18 cellular contexts compared by ENCODE assay signal in genomic region chr3:172068977-172069376, GRCh38. TPM values are rescaled to one million over a fixed set of nuclear protein-coding genes. Genes with fewer than 3 reads are reported as not detected.
A peak's percentile ranks its signal among the peaks of the same experiment; 100 is the strongest.
DNase-seq lines count a peak whose midpoint lies in the region; ATAC-seq and TF ChIP-seq lines count a peak whose summit lies in the region.
"Had no signal": no experiment of that assay in that cellular context is flagged by ENCODE, and none has a peak within 500 bp of the region (broad histone marks: within the 10 kb centered on the region; RNA-seq: fewer than 3 reads in every experiment).

No MANE protein-coding gene starts in this region.

- TF ChIP-seq CTCF in GM23338 (conservative IDR thresholded peaks at IDR 0.05; ENCODE audit: low read depth in 2 of 2), result no peak
- no peak for TF ChIP-seq CTCF in WTC11 (IDR thresholded peaks at IDR 0.05)
- no peak for TF ChIP-seq CTCF in progenitor cell of endocrine pancreas (IDR thresholded peaks at IDR 0.05; ENCODE audit: unreplicated experiment)

- H3K36me3 ChIP-seq in GM23338 (ENCODE audit: insufficient read depth) (no peaks in the 10 kb centered on the region), mesenchymal stem cell (ENCODE audit: control insufficient read depth in 1 of 2, insufficient read depth in 2 of 2, low read depth in 1 of 2, low read length in 2 of 2) (peaks cover 5 to 41% of the 10 kb centered on the region in 2 experiments)
- H3K36me3 ChIP-seq: BE2C had no signal

- 66% methylated on average over 3 of the region's 4 CpGs for WGBS in mesenchymal stem cell

- H3K27me3 Mint-ChIP-seq in GM23338 (ENCODE audit: insufficient read depth, low read depth, poor library complexity) (peaks cover 3% of the 10 kb centered on the region), WTC11 (ENCODE audit: low read depth) (no peaks in the 10 kb centered on the region), progenitor cell of endocrine pancreas (no peaks in the 10 kb centered on the region)

- H3K79me2 ChIP-seq in GM23338 (replicated peaks; ENCODE audit: insufficient read depth), result peaks cover 100% of the 10 kb centered on the region

- no peak overlapping the region for H4K8ac ChIP-seq in mesenchymal stem cell (ENCODE audit: low read length)

- H3K4ac ChIP-seq in mesenchymal stem cell (ENCODE audit: low read depth in 1 of 2, low read length in 2 of 2), result no peak overlapping the region

- H3K79me1 ChIP-seq in mesenchymal stem cell (replicated peaks; ENCODE audit: low read length, poor library complexity, severe bottlenecking), result no peaks in the 10 kb centered on the region

- H3K4me2 ChIP-seq in GM23338 (peak overlapping the region; percentile 28; the same call in 1 of the 2 replicates), mesenchymal stem cell (ENCODE audit: low read length, poor library complexity, severe bottlenecking) (no peak overlapping the region)

- H3F3A ChIP-seq in GM23338 (replicated peaks; ENCODE audit: low read depth), result no peaks in the 10 kb centered on the region

- no peak overlapping the region for H2BK12ac ChIP-seq in mesenchymal stem cell (ENCODE audit: low read length in 2 of 2)

- DNase-seq in GM23338 (ENCODE audit: low spot score) (no peak), WTC11 (ENCODE audit: low spot score) (no peak), mesenchymal stem cell (no peak), progenitor cell of endocrine pancreas (ENCODE audit: low spot score, unreplicated experiment) (no peak), activated gamma-delta T cell (lab: John Stamatoyannopoulos, UW) (no peak)
- DNase-seq: BE2C; CD8-positive, alpha-beta memory T cell; DMS 273 treated with DMSO at 0.1 percent for 48 hours; MV-4-11; NCI-H1436; NCI-H2227 treated with DMSO at 0.1 percent for 48 hours; NCI-H526; PC-3 had no signal

- CTCF ChIA-PET in WTC11 (lab: Charles Lee), result no interaction called here

- H3K4me1 ChIP-seq in GM23338 (ENCODE audit: insufficient read depth), result peaks cover 60% of the 10 kb centered on the region
- H3K4me1 ChIP-seq in mesenchymal stem cell (ENCODE audit: control insufficient read depth, insufficient read depth, low read depth, low read length), result peaks cover 13% of the 10 kb centered on the region

- H3K27ac ChIP-seq in GM23338 (ENCODE audit: low read depth), result peak overlapping the region; percentile 12; the same call in 1 of the 2 replicates
- no peak overlapping the region for H3K27ac ChIP-seq in mesenchymal stem cell (ENCODE audit: low read length, poor library complexity, severe bottlenecking)
- H3K27ac ChIP-seq: SK-N-MC had no signal

- no peak overlapping the region for H2AFZ ChIP-seq in GM23338
- H2AFZ ChIP-seq in mesenchymal stem cell (ENCODE audit: low read depth, low read length), result no peak overlapping the region

- peak overlapping the region; percentile 1 for H3K9ac ChIP-seq in mesenchymal stem cell (ENCODE audit: low read length)

- H3K4me3 ChIP-seq in GM23338, result no peak overlapping the region
- H3K4me3 ChIP-seq in mesenchymal stem cell (ENCODE audit: insufficient read depth in 1 of 2, low read depth in 1 of 2, low read length in 2 of 2), result no peak overlapping the region
- H3K4me3 ChIP-seq: SK-N-MC had no signal

- no peaks in the 10 kb centered on the region for H3K9me3 ChIP-seq in mesenchymal stem cell (ENCODE audit: control insufficient read depth, low read length)
- H3K9me3 ChIP-seq: BE2C had no signal

- H3K27ac Mint-ChIP-seq in GM23338, result no peak overlapping the region; the same call in 1 of the 2 replicates
- H3K27ac Mint-ChIP-seq in WTC11, result peak overlapping the region; percentile 89
- peak overlapping the region; percentile 34 for H3K27ac Mint-ChIP-seq in progenitor cell of endocrine pancreas
- H3K27ac Mint-ChIP-seq: IgD-negative memory B cell had no signal

- no peak overlapping the region for H2BK15ac ChIP-seq in mesenchymal stem cell (ENCODE audit: low read depth, poor library complexity, severe bottlenecking)

- H3K14ac ChIP-seq in mesenchymal stem cell (ENCODE audit: low read length in 2 of 2), result no peak overlapping the region

- no peak overlapping the region for H3K23ac ChIP-seq in mesenchymal stem cell (ENCODE audit: low read length in 2 of 2)

- no peak overlapping the region for H2BK5ac ChIP-seq in mesenchymal stem cell (ENCODE audit: low read depth, low read length, poor library complexity, severe bottlenecking)

- H3K36me3 Mint-ChIP-seq in GM23338 (ENCODE audit: low read depth), result peaks cover 8% of the 10 kb centered on the region; the same call in 2 of the 3 replicates
- peaks cover 7% of the 10 kb centered on the region for H3K36me3 Mint-ChIP-seq in WTC11
- H3K36me3 Mint-ChIP-seq in progenitor cell of endocrine pancreas (ENCODE audit: insufficient read depth), result peaks cover 7% of the 10 kb centered on the region

- no peak overlapping the region for H3K18ac ChIP-seq in mesenchymal stem cell (ENCODE audit: low read depth in 1 of 2, low read length in 2 of 2)

- H3K4me3 Mint-ChIP-seq in GM23338, result no peak overlapping the region
- H3K4me3 Mint-ChIP-seq in WTC11, result no peak overlapping the region
- H3K4me3 Mint-ChIP-seq in progenitor cell of endocrine pancreas (ENCODE audit: low read depth), result no peak overlapping the region
- H3K4me3 Mint-ChIP-seq: CD8-positive, alpha-beta memory T cell; IgD-negative memory B cell had no signal

- no peak overlapping the region for H2BK120ac ChIP-seq in mesenchymal stem cell (ENCODE audit: low read depth, low read length)

- no peaks in the 10 kb centered on the region for H3K27me3 ChIP-seq in GM23338 (ENCODE audit: insufficient read depth)
- no peaks in the 10 kb centered on the region for H3K27me3 ChIP-seq in mesenchymal stem cell (ENCODE audit: control insufficient read depth in 1 of 2, insufficient read depth in 1 of 2, low read length in 2 of 2)
- H3K27me3 ChIP-seq: BE2C had no signal

- no peak for ATAC-seq in GM23338
- ATAC-seq in WTC11, result no peak
- no peak for ATAC-seq in GM21390 (IDR thresholded peaks at IDR 0.05; ENCODE audit: unreplicated experiment)
- ATAC-seq in HG03469 (IDR thresholded peaks at IDR 0.05; ENCODE audit: unreplicated experiment), result no peak
- ATAC-seq in HG03025 (IDR thresholded peaks at IDR 0.05; ENCODE audit: low FRiP score, unreplicated experiment), result no peak
- ATAC-seq: PC-3 had no signal

- peaks cover 22% of the 10 kb centered on the region for H4K20me1 ChIP-seq in GM23338 (replicated peaks; ENCODE audit: insufficient read depth)

- no peak overlapping the region for H2AK5ac ChIP-seq in mesenchymal stem cell (ENCODE audit: low read length, severe bottlenecking)

- H3K9me2 ChIP-seq in GM23338 (ENCODE audit: insufficient read depth), result no peaks in the 10 kb centered on the region

- POLR2A ChIA-PET in WTC11 (lab: Charles Lee), result no interaction called here

- no peak overlapping the region for H4K91ac ChIP-seq in mesenchymal stem cell (ENCODE audit: low read length)

- H3K9me3 Mint-ChIP-seq in GM23338 (peaks cover 2% of the 10 kb centered on the region; the same call in 1 of the 3 replicates), WTC11 (peaks cover under 1% of the 10 kb centered on the region), progenitor cell of endocrine pancreas (ENCODE audit: low read depth) (no peaks in the 10 kb centered on the region)

- H3K4me1 Mint-ChIP-seq in GM23338 (peaks cover 71% of the 10 kb centered on the region), WTC11 (peaks cover 78% of the 10 kb centered on the region), progenitor cell of endocrine pancreas (ENCODE audit: low read depth) (peaks cover 64% of the 10 kb centered on the region)

TF ChIP-seq in GM23338, 12 proteins besides CTCF, POLR2A, EP300 and RAD21 (continues in another document):
- no peak for TF ChIP-seq EZH2phosphoT487 (IDR thresholded peaks at IDR 0.05; ENCODE audit: unreplicated experiment)
- TF ChIP-seq, protein P1, sequence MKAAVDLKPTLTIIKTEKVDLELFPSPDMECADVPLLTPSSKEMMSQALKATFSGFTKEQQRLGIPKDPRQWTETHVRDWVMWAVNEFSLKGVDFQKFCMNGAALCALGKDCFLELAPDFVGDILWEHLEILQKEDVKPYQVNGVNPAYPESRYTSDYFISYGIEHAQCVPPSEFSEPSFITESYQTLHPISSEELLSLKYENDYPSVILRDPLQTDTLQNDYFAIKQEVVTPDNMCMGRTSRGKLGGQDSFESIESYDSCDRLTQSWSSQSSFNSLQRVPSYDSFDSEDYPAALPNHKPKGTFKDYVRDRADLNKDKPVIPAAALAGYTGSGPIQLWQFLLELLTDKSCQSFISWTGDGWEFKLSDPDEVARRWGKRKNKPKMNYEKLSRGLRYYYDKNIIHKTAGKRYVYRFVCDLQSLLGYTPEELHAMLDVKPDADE (IDR thresholded peaks at IDR 0.05), result no peak
- no peak for TF ChIP-seq POLR2AphosphoS5 (IDR thresholded peaks at IDR 0.05; ENCODE audit: low read depth)
- no peak for TF ChIP-seq CREB1 (CRISPR knock-in tag; IDR thresholded peaks at IDR 0.05; ENCODE audit: low read depth)

TF ChIP-seq in WTC11, 78 proteins besides CTCF, POLR2A, EP300 and RAD21:
- no peak for TF ChIP-seq ATF1 (CRISPR knock-in tag; IDR thresholded peaks at IDR 0.05)
- TF ChIP-seq ZBTB21 (CRISPR knock-in tag; IDR thresholded peaks at IDR 0.05; ENCODE audit: borderline replicate concordance), result no peak
- TF ChIP-seq ZNF423 (CRISPR knock-in tag; IDR thresholded peaks at IDR 0.05), result no peak
- TF ChIP-seq, protein P2, sequence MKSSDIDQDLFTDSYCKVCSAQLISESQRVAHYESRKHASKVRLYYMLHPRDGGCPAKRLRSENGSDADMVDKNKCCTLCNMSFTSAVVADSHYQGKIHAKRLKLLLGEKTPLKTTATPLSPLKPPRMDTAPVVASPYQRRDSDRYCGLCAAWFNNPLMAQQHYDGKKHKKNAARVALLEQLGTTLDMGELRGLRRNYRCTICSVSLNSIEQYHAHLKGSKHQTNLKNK (CRISPR knock-in tag; IDR thresholded peaks at IDR 0.05), result no peak

RNA-seq across cellular contexts. Expression of gene FNDC3B, which starts 29.6 kb away (rescaled TPM):
- 45.0 and 55.4 TPM in 2 replicates for total RNA-seq in GM23338 (2014; rRNA removed; shearing (Covaris generic))
- polyA plus RNA-seq in GM23338 (2016; fragmentation: Nextera tagmentation; extraction: Ambion mirVana), result 17.8 and 19.1 TPM in 2 replicates
- total RNA-seq in WTC11 (2021) (40.7 to 44.5 TPM (median 42.8 TPM) in 3 replicates), progenitor cell of endocrine pancreas (158 and 161 TPM in 2 replicates)
- 183 TPM for polyA plus RNA-seq in mesenchymal stem cell (2013, experiment 1 of 2)
- 178 TPM for polyA plus RNA-seq in mesenchymal stem cell (2013, experiment 2 of 2)
